ENCODE assay signal across 27 cellular contexts in genomic region chr13:112416647-112417046, GRCh38.
"Had no signal": no experiment of that assay in that cellular context is flagged by ENCODE, and none has a peak within 500 bp of the region (broad histone marks: within the 10 kb centered on the region; RNA-seq: fewer than 3 reads in every experiment).

No MANE protein-coding gene starts in this region.

- DNase-seq: colonic mucosa; cortex of kidney; dermis blood vessel endothelial cell; dorsolateral prefrontal cortex; effector CD4-positive, alpha-beta T cell; effector CD8-positive, alpha-beta T cell; effector memory CD4-positive, alpha-beta T cell; effector memory CD8-positive, alpha-beta T cell; endodermal cell; erythroblast; esophagus squamous epithelium; foreskin fibroblast; foreskin keratinocyte; foreskin melanocyte; gastrocnemius medialis; glutamatergic neuron; head of caudate nucleus; heart left ventricle; heart right ventricle had no signal

- H3K4me1 ChIP-seq: colonic mucosa, esophagus muscularis mucosa, esophagus squamous epithelium, foreskin keratinocyte, gastrocnemius medialis, gastroesophageal sphincter, heart left ventricle, heart right ventricle had no signal

- H3K27ac ChIP-seq: colonic mucosa, coronary artery, dorsolateral prefrontal cortex, epithelial cell of prostate, esophagus muscularis mucosa, esophagus squamous epithelium, foreskin keratinocyte, gastrocnemius medialis, gastroesophageal sphincter, heart left ventricle, heart right ventricle, hepatocyte had no signal

- H3K9me3 ChIP-seq: colonic mucosa had no signal

- ATAC-seq: effector memory CD8-positive, alpha-beta T cell; esophagus mucosa; foreskin keratinocyte; gastrocnemius medialis; gastroesophageal sphincter; heart left ventricle; heart right ventricle had no signal

- H3K4me3 ChIP-seq: colonic mucosa, coronary artery, dorsolateral prefrontal cortex, esophagus muscularis mucosa, esophagus squamous epithelium, gastrocnemius medialis, gastroesophageal sphincter, heart left ventricle, heart right ventricle, hepatocyte had no signal

- FAIRE-seq: endometrium, endothelial cell of umbilical vein had no signal

- H3K36me3 ChIP-seq: colonic mucosa, esophagus muscularis mucosa, esophagus squamous epithelium, gastrocnemius medialis, gastroesophageal sphincter, heart left ventricle, heart right ventricle had no signal
